In the genomic region with DNA sequence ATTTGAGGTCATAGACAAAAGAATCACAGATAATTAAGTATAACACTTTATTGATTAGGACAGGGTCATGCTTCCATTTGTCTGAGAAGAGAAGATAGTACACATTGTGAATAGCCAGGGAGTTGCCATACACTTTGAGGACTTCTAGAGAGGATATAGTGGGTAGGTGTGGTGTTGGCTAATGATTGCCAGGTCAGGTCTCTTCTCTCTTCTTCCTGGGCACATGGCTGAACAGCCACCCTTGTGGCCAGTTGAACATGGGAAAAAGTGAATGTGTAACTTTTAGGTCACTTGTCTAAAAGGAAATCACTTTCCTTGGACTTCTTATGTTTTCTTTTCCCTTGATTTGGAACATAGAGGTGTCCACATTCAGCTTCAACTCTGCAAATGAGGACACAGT, we compare ENCODE assay signal across 28 cellular contexts.
"Had no signal": no experiment of that assay in that cellular context is flagged by ENCODE, and none has a peak within 500 bp of the region (broad histone marks: within the 10 kb centered on the region; RNA-seq: fewer than 3 reads in every experiment).

No MANE protein-coding gene starts in this region.

- DNase-seq: activated CD4-positive, alpha-beta memory T cell treated with anti-CD3 and anti-CD28 coated beads for 36 hours; activated CD4-positive, alpha-beta T cell treated with anti-CD3 and anti-CD28 coated beads for 36 hours; activated CD4-positive, alpha-beta T cell treated with anti-CD3 and anti-CD28 coated beads, Interleukin-2, amount 10 ng/mL, durations not matched to agents 24 days and 14 days; activated CD4-positive, CD25-positive, alpha-beta regulatory T cell; activated CD4-positive, CD25-positive, alpha-beta regulatory T cell treated with anti-CD3 and anti-CD28 coated beads, Interleukin-2, amount 50 U/mL, for 72 hours; activated CD8-positive, alpha-beta memory T cell treated with anti-CD3 and anti-CD28 coated beads, Interleukin-2, amount 10 ng/mL, durations not matched to agents 7 days and 5 days; activated CD8-positive, alpha-beta memory T cell treated with anti-CD3 and anti-CD28 coated beads, Interleukin-2, amount 50 U/mL, for 4 hours; activated CD8-positive, alpha-beta T cell treated with anti-CD3 and anti-CD28 coated beads, Interleukin-2, amount 10 ng/mL, durations not matched to agents 7 days and 5 days; activated effector memory CD4-positive, alpha-beta T cell treated with anti-CD3 and anti-CD28 coated beads, Interleukin-2, amount 50 U/mL, for 16 hours; activated naive CD4-positive, alpha-beta T cell treated with anti-CD3 and anti-CD28 coated beads for 36 hours; activated naive CD8-positive, alpha-beta T cell treated with anti-CD3 and anti-CD28 coated beads for 36 hours; activated naive CD8-positive, alpha-beta T cell treated with anti-CD3 and anti-CD28 coated beads, Interleukin-2, amount 50 U/mL, for 24 hours; activated T-cell treated with anti-CD3 and anti-CD28 coated beads, Interleukin-2, amount 50 U/mL, for 1 hour; activated T-cell treated with anti-CD3 and anti-CD28 coated beads, Interleukin-2, amount 50 U/mL, for 48 hours; adrenal gland; amygdala; aorta; body of pancreas; caudate nucleus; cortex of kidney; dermis blood vessel endothelial cell; effector CD4-positive, alpha-beta T cell; effector memory CD8-positive, alpha-beta T cell; esophagus squamous epithelium; foreskin melanocyte; heart right ventricle; T-helper 2 cell had no signal

- ATAC-seq: activated CD4-positive, alpha-beta T cell treated with anti-CD3 and anti-CD28 coated beads for 36 hours; activated CD8-positive, alpha-beta memory T cell treated with anti-CD3 and anti-CD28 coated beads, Interleukin-2, amount 10 ng/mL, durations not matched to agents 7 days and 5 days; activated CD8-positive, alpha-beta T cell treated with anti-CD3 and anti-CD28 coated beads, Interleukin-2, amount 10 ng/mL, durations not matched to agents 7 days and 5 days; activated naive CD8-positive, alpha-beta T cell treated with anti-CD3 and anti-CD28 coated beads, Interleukin-2, amount 50 U/mL, for 24 hours; body of pancreas; effector memory CD8-positive, alpha-beta T cell; gastroesophageal sphincter; heart right ventricle had no signal
